In the genomic region with DNA sequence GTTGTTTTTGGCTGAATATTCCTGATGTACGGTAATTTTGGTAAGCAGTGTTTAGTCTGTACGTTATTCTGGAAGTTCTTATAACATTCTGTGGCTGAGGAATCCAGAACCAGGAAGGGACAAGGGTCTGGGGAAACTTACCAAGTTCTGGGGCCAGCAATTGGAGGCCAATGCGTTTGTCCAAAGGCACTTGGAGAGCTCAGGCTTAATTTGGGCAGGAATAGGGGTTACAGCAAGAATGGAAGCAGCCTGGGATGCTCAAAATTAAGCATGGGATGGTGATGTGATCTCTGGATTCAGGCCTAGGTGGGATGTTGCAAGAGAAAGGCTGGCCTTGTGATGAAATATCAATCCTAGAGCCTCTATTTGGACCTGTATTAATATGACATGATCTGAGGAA, we compare ENCODE assay signal across 20 cellular contexts.
"Had no signal": no experiment of that assay in that cellular context is flagged by ENCODE, and none has a peak within 500 bp of the region (broad histone marks: within the 10 kb centered on the region; RNA-seq: fewer than 3 reads in every experiment).

No MANE protein-coding gene starts in this region.

- H3K36me3 ChIP-seq: colonic mucosa, esophagus squamous epithelium, heart right ventricle, left lung, lower lobe of right lung had no signal

- ATAC-seq: effector memory CD8-positive, alpha-beta T cell; esophagus mucosa; foreskin keratinocyte; heart right ventricle; left cardiac atrium; left lung; left ventricle myocardium superior; lower lobe of right lung; naive thymus-derived CD4-positive, alpha-beta T cell had no signal

- H3K4me3 ChIP-seq: colonic mucosa, esophagus squamous epithelium, heart right ventricle, left lung, lower lobe of right lung had no signal

- H3K4me1 ChIP-seq: colonic mucosa, esophagus squamous epithelium, foreskin keratinocyte, heart right ventricle, left lung, lower lobe of right lung had no signal

- H3K27ac ChIP-seq: colonic mucosa, epithelial cell of prostate, esophagus squamous epithelium, foreskin keratinocyte, heart right ventricle, left lung, lower lobe of right lung had no signal

- DNase-seq: colonic mucosa; cortex of kidney; effector CD8-positive, alpha-beta T cell; effector memory CD8-positive, alpha-beta T cell; endodermal cell; erythroblast; esophagus squamous epithelium; foreskin keratinocyte; glutamatergic neuron; head of caudate nucleus; heart right ventricle; hippocampal formation; left cardiac atrium; left lung; left ventricle myocardium superior; lower lobe of right lung; mesenchymal stem cell; naive thymus-derived CD4-positive, alpha-beta T cell had no signal

- H3K9me3 ChIP-seq: colonic mucosa, esophagus squamous epithelium, heart right ventricle, left lung, lower lobe of right lung had no signal

- H3K27me3 ChIP-seq: colonic mucosa, esophagus squamous epithelium, foreskin keratinocyte, heart right ventricle, left lung had no signal
